In the genomic region with DNA sequence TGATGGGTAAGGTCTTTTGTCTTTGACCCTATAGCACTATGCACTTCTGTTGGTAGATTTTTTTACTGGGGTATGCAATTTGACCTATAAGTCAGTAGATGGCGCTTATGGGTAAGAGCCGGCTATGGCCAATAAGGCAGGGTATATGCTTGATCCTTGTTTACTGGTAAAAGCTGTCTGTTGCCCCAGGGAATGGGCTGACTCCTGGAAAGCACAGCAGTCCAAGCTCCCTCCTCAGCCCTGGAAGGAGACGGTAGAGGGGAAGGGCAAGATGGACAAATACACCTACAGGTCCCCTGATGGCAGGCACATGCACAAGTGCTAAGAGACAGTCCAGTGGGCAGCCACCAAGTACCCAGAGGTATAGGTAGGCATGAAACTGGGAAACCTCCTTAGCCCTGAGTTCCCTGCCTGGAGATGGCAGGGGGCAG, we compare ENCODE assay signal across 8 cellular contexts.
DNase-seq lines count a peak whose midpoint lies in the region; ATAC-seq and TF ChIP-seq lines count a peak whose summit lies in the region.

No MANE protein-coding gene starts in this region.

- ATAC-seq in HG02885 (IDR thresholded peaks at IDR 0.05; ENCODE audit: poor library complexity, unreplicated experiment) (peak; percentile 91), lower lobe of right lung (peak; percentile 75 to 81)
- ATAC-seq in activated CD4-positive, CD25-positive, alpha-beta regulatory T cell treated with anti-CD3 and anti-CD28 coated beads, Interleukin-2, amount 50 U/mL, for 24 hours: no peak

- TF ChIP-seq CTCF in GM13976 (IDR thresholded peaks at IDR 0.05; ENCODE audit: borderline replicate concordance, control extremely low read depth, extremely low read depth, insufficient read depth, missing control alignments) (peak; percentile 37), colonic mucosa (IDR thresholded peaks at IDR 0.05) (peak; percentile 54), lower lobe of right lung (IDR thresholded peaks at IDR 0.05) (peak; percentile 62)

- H3K9me3 ChIP-seq in colonic mucosa (no peaks in the 10 kb centered on the region), lower lobe of right lung (no peaks in the 10 kb centered on the region)

- DNase-seq in AG08395 (ENCODE audit: low spot score) (peak; percentile 56), GM13976 (ENCODE audit: low spot score) (peak; percentile 15), NCI-H345 treated with DMSO at 0.1 percent for 48 hours (lab: John Stamatoyannopoulos, UW; ENCODE audit: unreplicated experiment) (peak; percentile 27), colonic mucosa (no peak), lower lobe of right lung (no peak)
- DNase-seq in activated naive CD4-positive, alpha-beta T cell treated with anti-CD3 and anti-CD28 coated beads, Interleukin-2, amount 50 U/mL, for 16 hours: no peak

- H3K36me3 ChIP-seq in colonic mucosa (no peaks in the 10 kb centered on the region), lower lobe of right lung (no peaks in the 10 kb centered on the region)

- H3K27me3 ChIP-seq in colonic mucosa (no peaks in the 10 kb centered on the region), lower lobe of right lung (ENCODE audit: low read depth) (no peaks in the 10 kb centered on the region)

- intact Hi-C loops in colonic mucosa (cut with DNase I): no loop called here
- intact Hi-C loops in lower lobe of right lung (cut with DNase I): loop anchor here (5.0 kb wide), 1 partner anchor 512 kb away; no protein-coding TSS in a partner anchor

- no peaks in the 10 kb centered on the region for H3K4me1 ChIP-seq in colonic mucosa
- no peaks in the 10 kb centered on the region for H3K4me1 ChIP-seq in lower lobe of right lung

- H3K9ac ChIP-seq in colonic mucosa (ENCODE audit: low read depth in 2 of 2, low read length in 2 of 2): no peak overlapping the region

- H3K4me3 ChIP-seq in colonic mucosa (no peak overlapping the region), lower lobe of right lung (no peak overlapping the region)

- in situ Hi-C loops in GM13976 (cut with MboI; ENCODE audit: low sequenced_read_pairs, unreplicated experiment): loop anchor here (10.0 kb wide), 1 partner anchor 519 kb away; no protein-coding TSS in a partner anchor

- H3K27ac ChIP-seq in colonic mucosa (no peak overlapping the region), lower lobe of right lung (no peak overlapping the region)

Comparison
In these comparisons a context has a peak if more than half of its experiments do, and no peak if none do; other contexts are left out.
1. DNase-seq: peak in AG08395 (single experiment), GM13976 (single experiment) and NCI-H345 treated with DMSO at 0.1 percent for 48 hours (single experiment); none in colonic mucosa (single experiment), lower lobe of right lung (single experiment) and activated naive CD4-positive, alpha-beta T cell treated with anti-CD3 and anti-CD28 coated beads, Interleukin-2, amount 50 U/mL, for 16 hours (single experiment).
2. ATAC-seq: peak in HG02885 (single experiment) and lower lobe of right lung (2 of 2); none in activated CD4-positive, CD25-positive, alpha-beta regulatory T cell treated with anti-CD3 and anti-CD28 coated beads, Interleukin-2, amount 50 U/mL, for 24 hours (0 of 2).
3. Peak in every context shown above with its lines, with median percentiles within 50 percentile points of each other: CTCF ChIP-seq.